ENCODE assay signal across 15 cellular contexts in the genomic region with DNA sequence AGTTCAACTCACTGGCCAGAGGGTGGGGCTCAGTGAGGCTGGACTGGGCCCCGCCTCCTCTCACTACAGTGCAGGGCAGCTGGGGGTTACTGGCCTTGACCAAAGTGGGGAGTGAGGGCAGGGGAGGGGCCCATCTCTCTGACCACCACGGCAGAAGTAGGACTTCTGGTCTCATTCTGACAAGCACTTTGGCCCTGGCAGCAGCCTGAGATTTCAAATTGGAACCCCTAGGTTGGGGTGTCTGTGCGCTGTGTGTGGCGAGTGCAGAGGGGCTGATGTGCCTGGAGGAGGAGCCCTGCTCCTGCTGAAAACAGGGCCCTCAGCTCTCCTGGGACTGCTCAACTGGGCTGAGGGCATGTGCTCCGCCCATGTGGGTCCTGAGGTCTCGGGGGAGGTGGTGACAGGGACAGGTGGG.
DNase-seq lines count a peak whose midpoint lies in the region; ATAC-seq, FAIRE-seq and TF ChIP-seq lines count a peak whose summit lies in the region.
"Had no signal": no experiment of that assay in that cellular context is flagged by ENCODE, and none has a peak within 500 bp of the region (broad histone marks: within the 10 kb centered on the region; RNA-seq: fewer than 3 reads in every experiment).

No MANE protein-coding gene starts in this region.

- TF ChIP-seq RAD21 in HepG2 (CRISPR knock-in tag; IDR thresholded peaks at IDR 0.05), result 0 out of 2 replicates have a peak, but pooled peaks have one; percentile 31

- TF ChIP-seq EP300 in HepG2 (IDR thresholded peaks at IDR 0.05; ENCODE audit: low read depth in 2 of 2, low read length in 2 of 2) (no peak), HepG2 (CRISPR knock-in tag; IDR thresholded peaks at IDR 0.05; ENCODE audit: borderline replicate concordance) (no peak)

- FAIRE-seq in HepG2 (lab: Jason Lieb, UNC), result no peak
- FAIRE-seq: GM12891 had no signal

- no peak overlapping the region for H3K56ac ChIP-seq in H9 (ENCODE audit: insufficient read length, low read depth, low read length)

- H3K4me1 Mint-ChIP-seq in H9 (peaks cover 12 to 17% of the 10 kb centered on the region in 2 experiments), WTC11 (peaks cover 10% of the 10 kb centered on the region)
- H3K4me1 Mint-ChIP-seq: activated CD4-positive, alpha-beta T cell treated with anti-CD3 and anti-CD28 coated beads, Interleukin-2, amount 10 ng/mL, durations not matched to agents 24 days and 14 days; central memory CD8-positive, alpha-beta T cell had no signal

- H3K27ac ChIP-seq in H9 (ENCODE audit: insufficient read length, low read depth, low read length) (no peak overlapping the region), HepG2 (ENCODE audit: extremely low read length, insufficient read depth, low read length) (peak overlapping the region; percentile 32)

- H2AFZ ChIP-seq in H9 (ENCODE audit: low read length) (no peak overlapping the region), HepG2 (ENCODE audit: low read length) (no peak overlapping the region)

- H3K9me3 ChIP-seq in H9 (ENCODE audit: control insufficient read depth, low read depth, low read length) (no peaks in the 10 kb centered on the region), HepG2 (ENCODE audit: low read length) (no peaks in the 10 kb centered on the region)
- H3K9me3 ChIP-seq: mucosa of descending colon had no signal

- no peak overlapping the region for H2BK12ac ChIP-seq in H9 (ENCODE audit: insufficient read length, low read depth, low read length)

- DNase-seq in D341Med (ENCODE audit: low spot score) (peak; percentile 89), H9 (no peak), WTC11 (ENCODE audit: low spot score) (no peak), HepG2 (ENCODE audit: low spot score) (peak; percentile 21), NCI-H1417 (lab: John Stamatoyannopoulos, UW) (no peak), medulla oblongata (ENCODE audit: extremely low spot score) (no peak)
- DNase-seq: activated CD4-positive, alpha-beta T cell treated with anti-CD3 and anti-CD28 coated beads, Interleukin-2, amount 10 ng/mL, durations not matched to agents 24 days and 14 days; activated effector memory CD4-positive, alpha-beta T cell treated with anti-CD3 and anti-CD28 coated beads, Interleukin-2, amount 50 U/mL, for 16 hours; COR-L47; NCI-H524 treated with DMSO at 0.1 percent for 48 hours had no signal

- H3K9ac ChIP-seq in H9 (ENCODE audit: extremely low read depth, insufficient read length, low read length) (no peak overlapping the region), HepG2 (ENCODE audit: insufficient read depth, low read depth, low read length) (no peak overlapping the region)

- peak; percentile 84 for ATAC-seq in WTC11
- peak; percentile 70 for ATAC-seq in HepG2
- no peak for ATAC-seq in GM18861 (IDR thresholded peaks at IDR 0.05; ENCODE audit: unreplicated experiment)
- ATAC-seq in HG03095 (IDR thresholded peaks at IDR 0.05; ENCODE audit: unreplicated experiment), result no peak
- ATAC-seq: mucosa of descending colon had no signal

- no peak overlapping the region for H4K8ac ChIP-seq in H9 (replicated peaks; ENCODE audit: insufficient read length, low read depth, low read length)

- BruUV-seq in HepG2 (replicated peaks; lab: Mats Ljungman, UMichigan), result no TSS peak

- H3K27me3 ChIP-seq in H9 (ENCODE audit: insufficient read depth, low read length) (no peaks in the 10 kb centered on the region), HepG2 (ENCODE audit: control insufficient read depth in 1 of 2, insufficient read depth in 2 of 2, low read length in 2 of 2) (no peaks in the 10 kb centered on the region; a peak in 1 of 5 replicates)

- no peak overlapping the region for H2BK5ac ChIP-seq in H9 (ENCODE audit: insufficient read length, low read length)

- no peaks in the 10 kb centered on the region for H3K79me1 ChIP-seq in H9 (ENCODE audit: insufficient read depth, low read depth, low read length, poor library complexity, severe bottlenecking)

- TF ChIP-seq CTCF in H9 (conservative IDR thresholded peaks at IDR 0.05) (peak; percentile 31; the same call in 2 of the 3 replicates), WTC11 (IDR thresholded peaks at IDR 0.05) (no peak), HepG2 (CRISPR knock-in tag; IDR thresholded peaks at IDR 0.05) (peak; percentile 59)

- no peaks in the 10 kb centered on the region for H3K79me2 ChIP-seq in H9 (ENCODE audit: insufficient read depth, low read length)
- no peaks in the 10 kb centered on the region for H3K79me2 ChIP-seq in HepG2 (ENCODE audit: insufficient read depth, low read length)

- H4K5ac ChIP-seq in H9 (ENCODE audit: insufficient read length, low read depth, low read length), result no peak overlapping the region

- H3K23me2 ChIP-seq in H9 (ENCODE audit: insufficient read length, low read depth, low read length, poor library complexity, severe bottlenecking), result no peaks in the 10 kb centered on the region

- H2BK120ac ChIP-seq in H9 (ENCODE audit: low read depth, low read length, poor library complexity, severe bottlenecking), result no peak overlapping the region

- H2BK20ac ChIP-seq in H9 (ENCODE audit: low read depth, low read length, poor library complexity, severe bottlenecking), result no peak overlapping the region

- no peak overlapping the region for H2AK5ac ChIP-seq in H9 (ENCODE audit: insufficient read length, low read length)

- POLR2A ChIA-PET in WTC11 (lab: Charles Lee) (no interaction called here), HepG2 (lab: Yijun Ruan, JAX) (no interaction called here)

- in situ Hi-C loops in HepG2 (cut with HindIII; ENCODE audit: extremely low pct_ligation_motif_present, low pct_unique_long_range_greater_than_20kb), result no loop called here

- H3T11ph ChIP-seq in H9 (ENCODE audit: low read length), result no peak overlapping the region

- no peak overlapping the region for H3K23ac ChIP-seq in H9 (ENCODE audit: insufficient read length, low read depth, low read length)

- intact Hi-C loops in HepG2 (cut with micrococcal nuclease; ENCODE audit: unreplicated experiment), result loop anchor here (1.0 kb wide), 1 partner anchor 83 kb away; no protein-coding TSS in a partner anchor

- H3K9me3 Mint-ChIP-seq in H9, result no peaks in the 10 kb centered on the region
- no peaks in the 10 kb centered on the region for H3K9me3 Mint-ChIP-seq in WTC11
- H3K9me3 Mint-ChIP-seq: activated CD4-positive, alpha-beta T cell treated with anti-CD3 and anti-CD28 coated beads, Interleukin-2, amount 10 ng/mL, durations not matched to agents 24 days and 14 days; central memory CD8-positive, alpha-beta T cell had no signal

- H3K4me3 ChIP-seq in HepG2 (replicated peaks in 1 of 3; ENCODE audit: insufficient read depth in 1 of 3, low read depth in 2 of 3, low read length in 3 of 3), result no peak overlapping the region
- H3K4me3 ChIP-seq: mucosa of descending colon had no signal

- H3K4me2 ChIP-seq in H9 (ENCODE audit: insufficient read depth, insufficient read length, low read length), result no peak overlapping the region
- no peak overlapping the region for H3K4me2 ChIP-seq in HepG2 (ENCODE audit: low read depth, low read length)

- peaks cover 31 to 65% of the 10 kb centered on the region in 2 experiments for H3K36me3 ChIP-seq in HepG2 (replicated peaks in 1 of 2; ENCODE audit: control insufficient read depth in 1 of 2, insufficient read depth in 2 of 2, low read length in 2 of 2)

- no peak overlapping the region for H3K18ac ChIP-seq in H9 (ENCODE audit: insufficient read length, low read depth, low read length)

- no peaks in the 10 kb centered on the region; the same call in 1 of the 2 replicates for H3K27me3 Mint-ChIP-seq in H9 (ENCODE audit: low read depth)
- no peaks in the 10 kb centered on the region for H3K27me3 Mint-ChIP-seq in WTC11 (ENCODE audit: low read depth)
- H3K27me3 Mint-ChIP-seq: activated CD4-positive, alpha-beta T cell treated with anti-CD3 and anti-CD28 coated beads, Interleukin-2, amount 10 ng/mL, durations not matched to agents 24 days and 14 days; central memory CD8-positive, alpha-beta T cell had no signal

- TF ChIP-seq POLR2A in HepG2 (IDR thresholded peaks at IDR 0.05; ENCODE audit: insufficient read depth in 1 of 2, low read depth in 2 of 2, low read length in 2 of 2), result no peak

- H2BK15ac ChIP-seq in H9 (ENCODE audit: low read depth, low read length), result no peak overlapping the region

- H3K4me1 ChIP-seq in H9 (ENCODE audit: insufficient read depth, low read length) (no peaks in the 10 kb centered on the region), HepG2 (ENCODE audit: insufficient read depth, low read length) (peaks cover 17% of the 10 kb centered on the region)

- no CpG with 5 or more reads among the region's 6 CpGs for WGBS in H9 (ENCODE audit: extremely low coverage, insufficient read length, low lambda C conversion rate)
- whole genome bisulfite sequencing in HepG2 (ENCODE audit: low lambda C conversion rate), result 61% methylated on average over 2 of the region's 6 CpGs

- H3K4me3 Mint-ChIP-seq in H9 (no peak overlapping the region), WTC11 (no peak overlapping the region)
- H3K4me3 Mint-ChIP-seq: activated CD4-positive, alpha-beta T cell treated with anti-CD3 and anti-CD28 coated beads, Interleukin-2, amount 10 ng/mL, durations not matched to agents 24 days and 14 days; central memory CD8-positive, alpha-beta T cell had no signal

- no peak overlapping the region for H3K4ac ChIP-seq in H9 (ENCODE audit: low read depth, low read length)

- H3K14ac ChIP-seq in H9 (ENCODE audit: insufficient read depth, low read length), result no peak overlapping the region; the same call in 1 of the 2 replicates

- no peak overlapping the region for H4K91ac ChIP-seq in H9 (ENCODE audit: insufficient read length, low read depth, low read length)

- H4K20me1 ChIP-seq in H9 (ENCODE audit: control insufficient read depth, insufficient read depth, insufficient read length), result no peaks in the 10 kb centered on the region
- peaks cover 10% of the 10 kb centered on the region; the same call in 1 of the 2 replicates for H4K20me1 ChIP-seq in HepG2 (ENCODE audit: insufficient read depth, low read length)

- H3K36me3 Mint-ChIP-seq in H9 (ENCODE audit: insufficient read depth in 1 of 3, low read depth in 3 of 3) (peaks cover 8 to 21% (median 15%) of the 10 kb centered on the region in 3 experiments), WTC11 (peaks cover 5% of the 10 kb centered on the region; the same call in 1 of the 2 replicates)

- H3K27ac Mint-ChIP-seq in H9 (peak overlapping the region; percentile 60 to 80 (median 77); a peak in 4 of 7 replicates), WTC11 (no peak overlapping the region)

- CTCF ChIA-PET in WTC11 (lab: Charles Lee) (interaction anchor here (0.7 to 3.2 kb wide), 12 partner anchors 11 to 149 kb away, joined by 3 to 12 read pairs (median 4); no protein-coding TSS in a partner anchor), HepG2 (lab: Yijun Ruan, JAX; ENCODE audit: low intra/inter-chr PET ratio, low total read pairs) (no interaction called here)

TF ChIP-seq in WTC11, 78 proteins besides CTCF, POLR2A, EP300 and RAD21 (continues in another document):
- TF ChIP-seq JAZF1 (CRISPR knock-in tag; IDR thresholded peaks at IDR 0.05), result no peak

Comparison
In these comparisons a context has a peak if more than half of its experiments do, and no peak if none do; other contexts are left out.
1. DNase-seq: peak in D341Med (single experiment) and HepG2 (single experiment); none in H9 (single experiment), WTC11 (single experiment), NCI-H1417 (0 of 3) and medulla oblongata (single experiment).
2. ATAC-seq: peak in WTC11 (single experiment) and HepG2 (single experiment); none in GM18861 (single experiment) and HG03095 (single experiment).